19 cellular contexts compared by ENCODE assay signal in the genomic region with DNA sequence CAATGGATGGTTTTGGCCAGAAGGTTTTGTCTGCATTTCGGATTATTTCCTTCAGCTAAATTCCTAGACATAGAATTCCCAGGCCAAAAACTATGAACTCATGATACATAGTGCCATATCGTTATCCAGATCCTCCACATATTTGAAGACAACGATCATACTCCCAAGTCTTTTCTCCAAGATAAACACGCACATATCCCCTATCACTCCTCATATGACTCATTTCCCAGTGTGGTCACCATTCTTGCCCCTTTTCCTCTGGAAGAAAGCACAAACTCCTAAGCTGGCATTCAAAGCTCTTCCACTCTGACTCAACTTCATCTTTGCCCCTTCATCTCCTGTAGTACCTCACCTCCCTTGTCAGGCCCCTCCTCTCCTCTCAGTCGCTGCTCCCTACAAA.
A peak's percentile ranks its signal among the peaks of the same experiment; 100 is the strongest.
DNase-seq lines count a peak whose midpoint lies in the region; ATAC-seq, FAIRE-seq and TF ChIP-seq lines count a peak whose summit lies in the region.
"Had no signal": no experiment of that assay in that cellular context is flagged by ENCODE, and none has a peak within 500 bp of the region (broad histone marks: within the 10 kb centered on the region; RNA-seq: fewer than 3 reads in every experiment).

No MANE protein-coding gene starts in this region.

- no peak overlapping the region for H3K27ac ChIP-seq in gastrocnemius medialis
- H3K27ac ChIP-seq: psoas muscle, RWPE1, thyroid gland had no signal

- intact Hi-C loops in gastrocnemius medialis (cut with DNase I; ENCODE audit: low total_unique reads), result no loop called here

- no peak for TF ChIP-seq CTCF in gastrocnemius medialis (IDR thresholded peaks at IDR 0.05 in 4 of 5, conservative IDR thresholded peaks at IDR 0.05 in 1 of 5)

- no peaks in the 10 kb centered on the region for H3K36me3 ChIP-seq in gastrocnemius medialis
- H3K36me3 ChIP-seq: thyroid gland had no signal

- no peaks in the 10 kb centered on the region for H3K27me3 ChIP-seq in gastrocnemius medialis
- H3K27me3 ChIP-seq: thyroid gland had no signal

- H3K4me1 ChIP-seq in gastrocnemius medialis, result peaks cover 13 to 23% of the 10 kb centered on the region in 2 donors
- H3K4me1 ChIP-seq: thyroid gland had no signal

- DNase-seq in EL (peak; percentile 94), RCC 7860 (ENCODE audit: low spot score) (peak; percentile 51), fibroblast of gingiva (ENCODE audit: low read depth) (peak; percentile 70), renal cortical epithelial cell (ENCODE audit: low read depth) (peak; percentile 28), NCI-H345 treated with DMSO at 0.1 percent for 48 hours (lab: John Stamatoyannopoulos, UW; ENCODE audit: unreplicated experiment) (no peak), gastrocnemius medialis (no peak), NCI-H748 treated with DMSO at 0.1 percent for 48 hours (lab: John Stamatoyannopoulos, UW) (no peak)
- DNase-seq: activated CD4-positive, alpha-beta T cell treated with anti-CD3 and anti-CD28 coated beads for 4 hours; activated T-cell treated with anti-CD3 and anti-CD28 coated beads, Interleukin-2, amount 50 U/mL, for 72 hours; amygdala; CD8-positive, alpha-beta T cell; GDM1; KBM-7; NCI-H1694; psoas muscle; stimulated activated CD4-positive, alpha-beta T cell treated with anti-CD3 and anti-CD28 coated beads, Interleukin-1b, Interleukin-23, amount 100 ng/mL, for 48 hours; thyroid gland had no signal

- TF ChIP-seq POLR2A in gastrocnemius medialis (IDR thresholded peaks at IDR 0.05), result no peak

- no peaks in the 10 kb centered on the region for H3K9me3 ChIP-seq in gastrocnemius medialis
- H3K9me3 ChIP-seq: psoas muscle, thyroid gland had no signal

- in situ Hi-C loops in gastrocnemius medialis (cut with MboI; ENCODE audit: low sequenced_read_pairs in 4 of 4), result no loop called here

- no peak overlapping the region for H3K4me3 ChIP-seq in gastrocnemius medialis
- H3K4me3 ChIP-seq: psoas muscle, thyroid gland had no signal

- FAIRE-seq in RCC 7860 (lab: Jason Lieb, UNC), result peak; percentile 62

- ATAC-seq in gastrocnemius medialis, result no peak
- no peak for ATAC-seq in GM18868 (IDR thresholded peaks at IDR 0.05; ENCODE audit: unreplicated experiment)
- ATAC-seq: activated T-cell treated with anti-CD3 and anti-CD28 coated beads, Interleukin-2, amount 50 U/mL, for 72 hours; CD8-positive, alpha-beta T cell had no signal

Comparison
In these comparisons a context has a peak if more than half of its experiments do, and no peak if none do; other contexts are left out.
1. DNase-seq: peak in EL (single experiment), RCC 7860 (single experiment), fibroblast of gingiva (single experiment) and renal cortical epithelial cell (single experiment); none in NCI-H345 treated with DMSO at 0.1 percent for 48 hours (single experiment), gastrocnemius medialis (0 of 2) and NCI-H748 treated with DMSO at 0.1 percent for 48 hours (single experiment).